1 cellular context compared by ENCODE assay signal in genomic region chr14:102930753-102931579, GRCh38.
A peak's percentile ranks its signal among the peaks of the same experiment; 100 is the strongest.
TF ChIP-seq lines count a peak whose summit lies in the region.

No MANE protein-coding gene starts in this region.

TF ChIP-seq in GM12878, 131 proteins besides CTCF, POLR2A, EP300 and RAD21 (continued from another document):
- TF ChIP-seq, protein P1, sequence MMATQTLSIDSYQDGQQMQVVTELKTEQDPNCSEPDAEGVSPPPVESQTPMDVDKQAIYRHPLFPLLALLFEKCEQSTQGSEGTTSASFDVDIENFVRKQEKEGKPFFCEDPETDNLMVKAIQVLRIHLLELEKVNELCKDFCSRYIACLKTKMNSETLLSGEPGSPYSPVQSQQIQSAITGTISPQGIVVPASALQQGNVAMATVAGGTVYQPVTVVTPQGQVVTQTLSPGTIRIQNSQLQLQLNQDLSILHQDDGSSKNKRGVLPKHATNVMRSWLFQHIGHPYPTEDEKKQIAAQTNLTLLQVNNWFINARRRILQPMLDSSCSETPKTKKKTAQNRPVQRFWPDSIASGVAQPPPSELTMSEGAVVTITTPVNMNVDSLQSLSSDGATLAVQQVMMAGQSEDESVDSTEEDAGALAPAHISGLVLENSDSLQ (IDR thresholded peaks at IDR 0.05): peak; percentile 8; the same call in 1 of the 2 replicates
- TF ChIP-seq NFIC (IDR thresholded peaks at IDR 0.05; ENCODE audit: low read depth, low read length): no peak
- TF ChIP-seq DPF2 (IDR thresholded peaks at IDR 0.05): 0 out of 2 replicates have a peak, but pooled peaks have one; percentile 15
- TF ChIP-seq CBFB (IDR thresholded peaks at IDR 0.05; ENCODE audit: low read depth): 0 out of 2 replicates have a peak, but pooled peaks have one; percentile 51
- no peak for TF ChIP-seq CHD4 (IDR thresholded peaks at IDR 0.05)
- peak; percentile 44 for TF ChIP-seq NR2F1 (conservative IDR thresholded peaks at IDR 0.05)
- no peak for TF ChIP-seq POLR2AphosphoS5 (IDR thresholded peaks at IDR 0.05; ENCODE audit: low read length)
- TF ChIP-seq RUNX3 (IDR thresholded peaks at IDR 0.05; ENCODE audit: low read length): peak; percentile 91
- TF ChIP-seq ATF7 (IDR thresholded peaks at IDR 0.05; ENCODE audit: low read depth): 0 out of 2 replicates have a peak, but pooled peaks have one; percentile 14
- TF ChIP-seq, protein P2, sequence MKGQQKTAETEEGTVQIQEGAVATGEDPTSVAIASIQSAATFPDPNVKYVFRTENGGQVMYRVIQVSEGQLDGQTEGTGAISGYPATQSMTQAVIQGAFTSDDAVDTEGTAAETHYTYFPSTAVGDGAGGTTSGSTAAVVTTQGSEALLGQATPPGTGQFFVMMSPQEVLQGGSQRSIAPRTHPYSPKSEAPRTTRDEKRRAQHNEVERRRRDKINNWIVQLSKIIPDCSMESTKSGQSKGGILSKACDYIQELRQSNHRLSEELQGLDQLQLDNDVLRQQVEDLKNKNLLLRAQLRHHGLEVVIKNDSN (IDR thresholded peaks at IDR 0.05; ENCODE audit: borderline replicate concordance, extremely low read length, insufficient read depth, low read depth, low read length): peak; percentile 27
- peak; percentile 81 to 96 for TF ChIP-seq BHLHE40 (IDR thresholded peaks at IDR 0.05; ENCODE audit: borderline replicate concordance in 1 of 2, low read depth in 2 of 2, low read length in 1 of 2)
TF ChIP-seq in GM12878: peak in this region for 9.
